29 cellular contexts compared by ENCODE assay signal in the genomic region with DNA sequence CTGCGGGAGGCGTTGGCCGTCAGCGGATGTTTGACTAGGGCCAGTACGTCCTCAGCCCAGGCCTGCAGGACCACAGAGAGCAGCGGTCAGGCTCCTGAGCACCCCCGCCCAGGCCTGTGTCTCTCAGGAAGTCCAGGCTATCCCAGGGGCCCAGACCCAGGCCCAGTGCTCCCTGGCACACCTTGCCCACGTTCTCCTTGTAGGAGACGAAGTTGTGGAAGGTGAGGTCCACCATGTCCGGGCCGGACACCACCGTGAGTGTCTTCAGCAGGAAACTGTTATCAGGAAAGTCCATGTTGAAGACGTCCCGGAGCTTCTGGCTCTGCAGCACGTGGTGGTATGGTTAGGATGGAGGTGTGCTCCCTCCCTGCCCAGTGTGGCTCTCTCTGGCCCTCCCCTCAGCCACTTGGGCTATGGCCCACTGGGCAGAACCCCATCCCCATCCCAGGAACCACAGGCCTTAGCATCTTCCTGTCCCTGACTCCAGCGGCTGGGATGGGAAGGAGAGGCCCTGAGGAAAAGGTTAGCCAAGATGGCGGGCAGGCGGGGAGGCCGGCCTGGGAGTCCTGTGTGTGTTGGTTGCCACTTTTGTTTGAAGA. TPM values are rescaled to one million over a fixed set of nuclear protein-coding genes. Genes with fewer than 3 reads are reported as not detected.
"Had no signal": no experiment of that assay in that cellular context is flagged by ENCODE, and none has a peak within 500 bp of the region (broad histone marks: within the 10 kb centered on the region; RNA-seq: fewer than 3 reads in every experiment).

No MANE protein-coding gene starts in this region.

- H3K9me3 ChIP-seq: prostate gland, suprapubic skin, transverse colon, vagina had no signal

- H3K27me3 ChIP-seq: heart left ventricle, right atrium auricular region, transverse colon, vagina had no signal

- ATAC-seq: activated CD8-positive, alpha-beta T cell treated with anti-CD3 and anti-CD28 coated beads, Interleukin-2, amount 10 ng/mL, durations not matched to agents 7 days and 5 days; gastroesophageal sphincter; natural killer cell treated with Interleukin-12 subunit alpha and Interleukin-12 subunit beta and Interleukin-15 and Interleukin-18, amount 100 ng/mL, for 72 hours; stimulated activated naive CD8-positive, alpha-beta T cell treated with anti-CD3 and anti-CD28 coated beads, Interleukin-15, amount 100 ng/mL, for 72 hours had no signal

- H3K9me3 Mint-ChIP-seq: activated CD4-positive, alpha-beta T cell treated with anti-CD3 and anti-CD28 coated beads, Interleukin-2, amount 10 ng/mL, durations not matched to agents 24 days and 14 days; activated naive CD4-positive, alpha-beta T cell treated with anti-CD3 and anti-CD28 coated beads, Interleukin-2, amount 50 U/mL, for 24 hours; natural killer cell treated with Interleukin-12 subunit alpha and Interleukin-12 subunit beta and Interleukin-15 and Interleukin-18, amount 100 ng/mL, for 72 hours; stimulated activated naive CD8-positive, alpha-beta T cell treated with anti-CD3 and anti-CD28 coated beads, Interleukin-15, amount 100 ng/mL, for 72 hours had no signal

- H3K4me1 ChIP-seq: prostate gland, suprapubic skin, vagina had no signal

- H3K27me3 Mint-ChIP-seq: activated CD4-positive, alpha-beta T cell treated with anti-CD3 and anti-CD28 coated beads, Interleukin-2, amount 10 ng/mL, durations not matched to agents 24 days and 14 days; activated naive CD4-positive, alpha-beta T cell treated with anti-CD3 and anti-CD28 coated beads, Interleukin-2, amount 50 U/mL, for 24 hours; natural killer cell treated with Interleukin-12 subunit alpha and Interleukin-12 subunit beta and Interleukin-15 and Interleukin-18, amount 100 ng/mL, for 72 hours; stimulated activated naive CD8-positive, alpha-beta T cell treated with anti-CD3 and anti-CD28 coated beads, Interleukin-15, amount 100 ng/mL, for 72 hours had no signal

- H3K27ac ChIP-seq: esophagus muscularis mucosa, gastroesophageal sphincter, prostate gland, right atrium auricular region, suprapubic skin, transverse colon, vagina had no signal

- H3K36me3 ChIP-seq: esophagus muscularis mucosa, prostate gland, right atrium auricular region, suprapubic skin, transverse colon, vagina had no signal

- DNase-seq: activated CD4-positive, alpha-beta T cell treated with anti-CD3 and anti-CD28 coated beads, Interleukin-2, amount 10 ng/mL, durations not matched to agents 24 days and 14 days; activated CD8-positive, alpha-beta T cell treated with anti-CD3 and anti-CD28 coated beads, Interleukin-2, amount 10 ng/mL, durations not matched to agents 7 days and 5 days; activated effector memory CD4-positive, alpha-beta T cell treated with Interleukin-2 at 50 U/mL for 16 hours; activated T-cell treated with anti-CD3 and anti-CD28 coated beads, Interleukin-2, amount 50 U/mL, for 48 hours; dermis blood vessel endothelial cell; effector memory CD4-positive, alpha-beta T cell; kidney glomerular epithelial cell; stimulated activated naive CD8-positive, alpha-beta T cell treated with anti-CD3 and anti-CD28 coated beads, Interleukin-15, amount 100 ng/mL, for 72 hours; T-helper 1 cell; T1000; transverse colon had no signal

- H3K4me3 Mint-ChIP-seq: activated CD4-positive, alpha-beta T cell treated with anti-CD3 and anti-CD28 coated beads, Interleukin-2, amount 10 ng/mL, durations not matched to agents 24 days and 14 days; activated CD8-positive, alpha-beta T cell treated with anti-CD3 and anti-CD28 coated beads, Interleukin-2, amount 10 ng/mL, durations not matched to agents 7 days and 5 days; activated naive CD4-positive, alpha-beta T cell treated with anti-CD3 and anti-CD28 coated beads, Interleukin-2, amount 50 U/mL, for 24 hours; natural killer cell treated with Interleukin-12 subunit alpha and Interleukin-12 subunit beta and Interleukin-15 and Interleukin-18, amount 100 ng/mL, for 72 hours; stimulated activated naive CD8-positive, alpha-beta T cell treated with anti-CD3 and anti-CD28 coated beads, Interleukin-15, amount 100 ng/mL, for 72 hours had no signal

- H3K27ac Mint-ChIP-seq: activated CD4-positive, alpha-beta T cell treated with anti-CD3 and anti-CD28 coated beads, Interleukin-2, amount 10 ng/mL, durations not matched to agents 24 days and 14 days; activated CD8-positive, alpha-beta T cell treated with anti-CD3 and anti-CD28 coated beads, Interleukin-2, amount 10 ng/mL, durations not matched to agents 7 days and 5 days; activated naive CD4-positive, alpha-beta T cell treated with anti-CD3 and anti-CD28 coated beads, Interleukin-2, amount 50 U/mL, for 24 hours; natural killer cell treated with Interleukin-12 subunit alpha and Interleukin-12 subunit beta and Interleukin-15 and Interleukin-18, amount 100 ng/mL, for 72 hours had no signal

- H3K4me3 ChIP-seq: esophagus muscularis mucosa, gastroesophageal sphincter, heart left ventricle, prostate gland, right atrium auricular region, suprapubic skin, transverse colon, vagina had no signal

RNA-seq across cellular contexts. Expression of gene PLCB2, which starts 5.3 kb away (rescaled TPM):
- total RNA-seq: bronchial epithelial cell had no signal

RNA-seq across cellular contexts. Expression of gene ANKRD63, which starts 19.5 kb away (rescaled TPM):
- total RNA-seq: activated CD4-positive, alpha-beta T cell treated with anti-CD3 and anti-CD28 coated beads, Interleukin-2, amount 10 ng/mL, durations not matched to agents 24 days and 14 days; astrocyte; bronchial epithelial cell; dermis blood vessel endothelial cell; endothelial cell of umbilical vein; esophagus muscularis mucosa; liver; natural killer cell treated with Interleukin-12 subunit alpha and Interleukin-12 subunit beta and Interleukin-15 and Interleukin-18, amount 100 ng/mL, for 72 hours; osteoblast; skeletal muscle tissue; suprapubic skin; transverse colon; vagina had no signal
- polyA plus RNA-seq: adipose tissue, endothelial cell of umbilical vein, heart left ventricle, liver had no signal

RNA-seq across cellular contexts. Expression of gene PHGR1, which starts 48.4 kb away (rescaled TPM):
- total RNA-seq: activated CD4-positive, alpha-beta T cell treated with anti-CD3 and anti-CD28 coated beads, Interleukin-2, amount 10 ng/mL, durations not matched to agents 24 days and 14 days; activated CD8-positive, alpha-beta T cell treated with anti-CD3 and anti-CD28 coated beads, Interleukin-2, amount 10 ng/mL, durations not matched to agents 7 days and 5 days; astrocyte; bronchial epithelial cell; cerebellum; dermis blood vessel endothelial cell; endothelial cell of umbilical vein; gastroesophageal sphincter; heart left ventricle; mesothelial cell of epicardium; natural killer cell treated with Interleukin-12 subunit alpha and Interleukin-12 subunit beta and Interleukin-15 and Interleukin-18, amount 100 ng/mL, for 72 hours; osteoblast; prostate gland; right atrium auricular region; skeletal muscle tissue; suprapubic skin had no signal
- polyA plus RNA-seq: endothelial cell of umbilical vein, liver had no signal
